In genomic region chr17:47872651-47873161, GRCh38 we compare ENCODE assay signal across 19 cellular contexts. TPM values are rescaled to one million over a fixed set of nuclear protein-coding genes. Genes with fewer than 3 reads are reported as not detected.
A peak's percentile ranks its signal among the peaks of the same experiment; 100 is the strongest.
DNase-seq lines count a peak whose midpoint lies in the region; ATAC-seq and TF ChIP-seq lines count a peak whose summit lies in the region.
"Had no signal": no experiment of that assay in that cellular context is flagged by ENCODE, and none has a peak within 500 bp of the region (broad histone marks: within the 10 kb centered on the region; RNA-seq: fewer than 3 reads in every experiment).

No MANE protein-coding gene starts in this region.

- POLR2A ChIA-PET in RWPE1 (lab: Yijun Ruan, JAX; ENCODE audit: low non-redundant PET) = no interaction called here

- CTCF ChIA-PET in RWPE1 (lab: Yijun Ruan, JAX) = interaction anchor here (1.0 to 2.1 kb wide), 2 partner anchors 17 to 25 kb away, joined by 3 to 8 read pairs; no protein-coding TSS in a partner anchor

- H3K4me3 ChIP-seq in endodermal cell (ENCODE audit: low read length) = no peak overlapping the region
- peak overlapping the region; percentile 3 for H3K4me3 ChIP-seq in mesodermal cell (ENCODE audit: extremely low read depth, insufficient read depth, low read length, poor library complexity, severe bottlenecking)
- no peak overlapping the region for H3K4me3 ChIP-seq in tibial artery
- H3K4me3 ChIP-seq: lung had no signal

- no peaks in the 10 kb centered on the region for H3K9me3 Mint-ChIP-seq in endodermal cell
- H3K9me3 Mint-ChIP-seq: activated naive CD4-positive, alpha-beta T cell treated with anti-CD3 and anti-CD28 coated beads, Interleukin-2, amount 10 ng/mL, durations not matched to agents 7 days and 5 days had no signal

- TF ChIP-seq CTCF in RWPE1 (conservative IDR thresholded peaks at IDR 0.05; ENCODE audit: low read depth) (no peak), endodermal cell (conservative IDR thresholded peaks at IDR 0.05) (no peak), tibial artery (IDR thresholded peaks at IDR 0.05) (no peak)

- intact Hi-C loops in tibial artery (cut with DNase I; ENCODE audit: low total_unique reads) = no loop called here

- H3K27ac Mint-ChIP-seq in endodermal cell = no peak overlapping the region
- H3K27ac Mint-ChIP-seq: activated naive CD4-positive, alpha-beta T cell treated with anti-CD3 and anti-CD28 coated beads, Interleukin-2, amount 10 ng/mL, durations not matched to agents 7 days and 5 days had no signal

- H3K4me1 ChIP-seq in ES-I3 (ENCODE audit: insufficient read depth, low read length) = peaks cover 42% of the 10 kb centered on the region
- peaks cover 8% of the 10 kb centered on the region for H3K4me1 ChIP-seq in endodermal cell (ENCODE audit: control insufficient read depth, insufficient read depth, low read length)
- peaks cover 60% of the 10 kb centered on the region for H3K4me1 ChIP-seq in mesodermal cell (ENCODE audit: control insufficient read depth, insufficient read depth, low read length, poor library complexity, severe bottlenecking)
- H3K4me1 ChIP-seq in tibial artery = peaks cover 0 to 10% (median 6%) of the 10 kb centered on the region in 4 donors

- H3K9ac ChIP-seq in ES-I3 (ENCODE audit: low read depth, low read length) (peak overlapping the region; percentile 44; the same call in 1 of the 2 replicates), endodermal cell (ENCODE audit: extremely low read depth, low read length, poor library complexity, severe bottlenecking) (no peak overlapping the region)

- H3K36me3 ChIP-seq in ES-I3 (ENCODE audit: insufficient read depth, low read length) = no peaks in the 10 kb centered on the region
- no peaks in the 10 kb centered on the region for H3K36me3 ChIP-seq in endodermal cell (ENCODE audit: control insufficient read depth, insufficient read depth, low read length)
- H3K36me3 ChIP-seq in mesodermal cell (ENCODE audit: control insufficient read depth, insufficient read depth, low read length) = no peaks in the 10 kb centered on the region
- H3K36me3 ChIP-seq in tibial artery = no peaks in the 10 kb centered on the region

- no peak for ATAC-seq in activated CD4-positive, CD25-positive, alpha-beta regulatory T cell treated with anti-CD3 and anti-CD28 coated beads, Interleukin-2, amount 50 U/mL, for 24 hours

- peak overlapping the region; percentile 49 for H3K4me3 Mint-ChIP-seq in endodermal cell
- H3K4me3 Mint-ChIP-seq: activated naive CD4-positive, alpha-beta T cell treated with anti-CD3 and anti-CD28 coated beads, Interleukin-2, amount 10 ng/mL, durations not matched to agents 7 days and 5 days had no signal

- in situ Hi-C loops in ACHN (cut with HindIII; ENCODE audit: low pct_ligation_motif_present, low pct_unique_long_range_greater_than_20kb, low sequenced_read_pairs) = no loop called here

- DNase-seq in RWPE1 (ENCODE audit: low spot score) (no peak), endodermal cell (peak; percentile 87), NCI-H748 treated with DMSO at 0.1 percent for 48 hours (lab: John Stamatoyannopoulos, UW) (no peak), tibial artery (no peak), ACHN (no peak)
- DNase-seq: activated CD4-positive, alpha-beta T cell treated with anti-CD3 and anti-CD28 coated beads, Interleukin-2, amount 50 U/mL, for 4 hours; activated naive CD4-positive, alpha-beta T cell treated with anti-CD3 and anti-CD28 coated beads, Interleukin-2, amount 10 ng/mL, durations not matched to agents 7 days and 5 days; activated T-cell treated with anti-CD3 and anti-CD28 coated beads, Interleukin-2, amount 50 U/mL, for 1 hour; effector CD4-positive, alpha-beta T cell; Karpas-422; NCI-H1105 treated with DMSO at 0.1 percent for 48 hours; NCI-H345; OCI-M1; right cardiac atrium had no signal

- H3K9me3 ChIP-seq in ES-I3 (ENCODE audit: control insufficient read depth, insufficient read depth, low read length) = no peaks in the 10 kb centered on the region
- no peaks in the 10 kb centered on the region for H3K9me3 ChIP-seq in endodermal cell (ENCODE audit: control insufficient read depth, low read length)
- no peaks in the 10 kb centered on the region for H3K9me3 ChIP-seq in mesodermal cell (ENCODE audit: control insufficient read depth, low read length)
- H3K9me3 ChIP-seq in tibial artery = no peaks in the 10 kb centered on the region

- WGBS in endodermal cell (ENCODE audit: insufficient coverage in 1 of 2, insufficient read length in 1 of 2), 2 experiments = 17 to 21% methylated on average over 9 to 15 of the region's 15 CpGs
- WGBS in mesodermal cell (ENCODE audit: insufficient coverage in 2 of 2), 2 experiments = 9 to 11% methylated on average over 8 to 9 of the region's 15 CpGs

- H3K27me3 Mint-ChIP-seq in endodermal cell (ENCODE audit: insufficient read depth) = peaks cover 57% of the 10 kb centered on the region

- peaks cover 18% of the 10 kb centered on the region for H3K27me3 ChIP-seq in endodermal cell (ENCODE audit: control insufficient read depth, insufficient read depth, low read length, poor library complexity, severe bottlenecking)
- peaks cover 0 to 95% of the 10 kb centered on the region in 2 donors for H3K27me3 ChIP-seq in tibial artery

- H3K4me1 Mint-ChIP-seq in endodermal cell = peaks cover 43% of the 10 kb centered on the region
- H3K4me1 Mint-ChIP-seq: activated naive CD4-positive, alpha-beta T cell treated with anti-CD3 and anti-CD28 coated beads, Interleukin-2, amount 10 ng/mL, durations not matched to agents 7 days and 5 days had no signal

- H3K27ac ChIP-seq in RWPE1 (peak overlapping the region; percentile 30; the same call in 1 of the 2 replicates), endodermal cell (ENCODE audit: low read depth, low read length) (no peak overlapping the region), mesodermal cell (ENCODE audit: low read depth, low read length, severe bottlenecking) (no peak overlapping the region), tibial artery (no peak overlapping the region)

- no peaks in the 10 kb centered on the region for H3K36me3 Mint-ChIP-seq in endodermal cell (ENCODE audit: low read depth)
- H3K36me3 Mint-ChIP-seq: activated naive CD4-positive, alpha-beta T cell treated with anti-CD3 and anti-CD28 coated beads, Interleukin-2, amount 10 ng/mL, durations not matched to agents 7 days and 5 days had no signal

RNA-seq across cellular contexts. Expression of gene SP6, which starts 21.7 kb away (rescaled TPM):
- 1 to 10 TPM; 3.1 to 3.7 TPM for total RNA-seq in endodermal cell
- polyA plus RNA-seq in endodermal cell (2013, experiment 1 of 2) = 2.6 TPM
- 2.6 TPM for polyA plus RNA-seq in endodermal cell (2013, experiment 2 of 2)
- 50.4 TPM for polyA plus RNA-seq in mesodermal cell (2013, experiment 1 of 2)
- 40.8 TPM for polyA plus RNA-seq in mesodermal cell (2013, experiment 2 of 2)

RNA-seq across cellular contexts. Expression of gene SP2, which starts 23.3 kb away (rescaled TPM):
- total RNA-seq in endodermal cell = 10 to 100 TPM; 12.8 to 13.4 TPM
- polyA plus RNA-seq in endodermal cell (2013, experiment 1 of 2) = 17.2 TPM
- polyA plus RNA-seq in endodermal cell (2013, experiment 2 of 2) = 14.8 TPM
- 10.9 TPM for polyA plus RNA-seq in mesodermal cell (2013, experiment 1 of 2)
- polyA plus RNA-seq in mesodermal cell (2013, experiment 2 of 2) = 8.2 TPM

RNA-seq across cellular contexts. Expression of gene SCRN2, which starts 31.6 kb away (rescaled TPM):
- 10 to 100 TPM; 54.5 to 71.9 TPM for total RNA-seq in endodermal cell
- polyA plus RNA-seq in endodermal cell (2013, experiment 1 of 2) = 50.1 TPM
- polyA plus RNA-seq in endodermal cell (2013, experiment 2 of 2) = 44.5 TPM
- 47.6 TPM for polyA plus RNA-seq in mesodermal cell (2013, experiment 1 of 2)
- polyA plus RNA-seq in mesodermal cell (2013, experiment 2 of 2) = 39.6 TPM

RNA-seq across cellular contexts. Expression of gene LRRC46, which starts 41.2 kb away (rescaled TPM):
- total RNA-seq in endodermal cell = under 1 TPM; 0.73 to 0.82 TPM
- polyA plus RNA-seq in endodermal cell (2013, experiment 1 of 2) = 1.2 TPM
- polyA plus RNA-seq in endodermal cell (2013, experiment 2 of 2) = 1.5 TPM
- polyA plus RNA-seq in mesodermal cell (2013, experiment 1 of 2) = 0.52 TPM
- 0.35 TPM for polyA plus RNA-seq in mesodermal cell (2013, experiment 2 of 2)
- total RNA-seq: SK-MEL-5 had no signal

RNA-seq across cellular contexts. Expression of gene MRPL10, which starts 41.4 kb away (rescaled TPM):
- total RNA-seq in endodermal cell = 10 to 100 TPM; 56.3 to 65.3 TPM
- polyA plus RNA-seq in endodermal cell (2013, experiment 1 of 2) = 85.0 TPM
- 67.6 TPM for polyA plus RNA-seq in endodermal cell (2013, experiment 2 of 2)
- 77.2 TPM for polyA plus RNA-seq in mesodermal cell (2013, experiment 1 of 2)
- 79.2 TPM for polyA plus RNA-seq in mesodermal cell (2013, experiment 2 of 2)
